ENCODE assay signal across 16 cellular contexts in genomic region chr11:130415719-130416536, GRCh38. TPM values are rescaled to one million over a fixed set of nuclear protein-coding genes. Genes with fewer than 3 reads are reported as not detected.
DNase-seq lines count a peak whose midpoint lies in the region; ATAC-seq and TF ChIP-seq lines count a peak whose summit lies in the region.
"Had no signal": no experiment of that assay in that cellular context is flagged by ENCODE, and none has a peak within 500 bp of the region (broad histone marks: within the 10 kb centered on the region; RNA-seq: fewer than 3 reads in every experiment).

No MANE protein-coding gene starts in this region.

- H3K4me3 ChIP-seq in GM23338 = no peak overlapping the region
- no peak overlapping the region for H3K4me3 ChIP-seq in kidney epithelial cell (ENCODE audit: low read depth, low read length)
- no peak overlapping the region for H3K4me3 ChIP-seq in A673 (ENCODE audit: low read depth, low read length, poor library complexity, severe bottlenecking)

- H3K27me3 ChIP-seq in GM23338 (ENCODE audit: insufficient read depth) (no peaks in the 10 kb centered on the region), kidney epithelial cell (ENCODE audit: control insufficient read depth, insufficient read depth, low read length) (peaks cover 25% of the 10 kb centered on the region), A673 (replicated peaks; ENCODE audit: insufficient read depth, low read depth, low read length, poor library complexity) (peaks cover 26% of the 10 kb centered on the region)

- H4K20me1 ChIP-seq in GM23338 (replicated peaks; ENCODE audit: insufficient read depth) = no peaks in the 10 kb centered on the region

- no peaks in the 10 kb centered on the region for H3K9me3 Mint-ChIP-seq in GM23338

- peaks cover 30% of the 10 kb centered on the region for H3K36me3 Mint-ChIP-seq in GM23338 (ENCODE audit: low read depth)

- no peak overlapping the region for H2AFZ ChIP-seq in GM23338

- CTCF ChIA-PET in A673 (lab: Charles Lee) = no interaction called here

- DNase-seq in GM23338 (ENCODE audit: low spot score) = no peak
- peak; percentile 44 for DNase-seq in HK-2 (ENCODE audit: unreplicated experiment)
- peak; percentile 68 for DNase-seq in kidney epithelial cell (ENCODE audit: low read depth)
- DNase-seq in retina = peak; percentile 28
- no peak for DNase-seq in activated CD8-positive, alpha-beta memory T cell treated with anti-CD3 and anti-CD28 coated beads for 24 hours
- DNase-seq in NCI-H526 treated with DMSO at 0.1 percent for 48 hours (lab: John Stamatoyannopoulos, UW) = no peak
- no peak for DNase-seq in A673 (ENCODE audit: low spot score)
- DNase-seq in anterior cingulate cortex (lab: John Stamatoyannopoulos, UW) = no peak
- DNase-seq: C1 segment of cervical spinal cord, DMS153, HCEC 1CT, KBM-7, NCI-H146, NCI-H446, NCI-H774, SIG-M5 had no signal

- no peaks in the 10 kb centered on the region for H3K9me3 ChIP-seq in A673 (ENCODE audit: low read depth, low read length, poor library complexity, severe bottlenecking)

- H3K9me2 ChIP-seq in GM23338 (ENCODE audit: insufficient read depth) = no peaks in the 10 kb centered on the region; the same call in 1 of the 2 replicates

- H3K4me2 ChIP-seq in GM23338 = no peak overlapping the region

- H3K79me2 ChIP-seq in GM23338 (replicated peaks; ENCODE audit: insufficient read depth) = no peaks in the 10 kb centered on the region

- H3K27me3 Mint-ChIP-seq in GM23338 (ENCODE audit: insufficient read depth, low read depth, poor library complexity) = peaks cover 6% of the 10 kb centered on the region

- TF ChIP-seq CTCF in GM23338 (conservative IDR thresholded peaks at IDR 0.05; ENCODE audit: low read depth in 2 of 2) (peak in 1 of 2 experiments; percentile 17; a peak in 1 of 4 replicates), kidney epithelial cell (IDR thresholded peaks at IDR 0.05; ENCODE audit: insufficient read depth, low read length, poor library complexity, severe bottlenecking) (no peak), A673 (conservative IDR thresholded peaks at IDR 0.05; ENCODE audit: low read depth, low read length) (no peak)

- H3K27ac ChIP-seq in GM23338 (ENCODE audit: low read depth) (no peak overlapping the region), A673 (ENCODE audit: low read depth, low read length, poor library complexity, severe bottlenecking) (no peak overlapping the region)

- POLR2A ChIA-PET in A673 (lab: Charles Lee; ENCODE audit: low non-redundant PET) = no interaction called here

- H3F3A ChIP-seq in GM23338 (replicated peaks; ENCODE audit: low read depth) = no peaks in the 10 kb centered on the region

- H3K4me1 ChIP-seq in GM23338 (ENCODE audit: insufficient read depth) (no peaks in the 10 kb centered on the region), A673 (ENCODE audit: insufficient read depth, low read length, poor library complexity, severe bottlenecking) (no peaks in the 10 kb centered on the region)

- H3K27ac Mint-ChIP-seq in GM23338 = no peak overlapping the region

- no peak overlapping the region for H3K4me3 Mint-ChIP-seq in GM23338

- H3K36me3 ChIP-seq in GM23338 (ENCODE audit: insufficient read depth) = no peaks in the 10 kb centered on the region; the same call in 1 of the 2 replicates
- no peaks in the 10 kb centered on the region for H3K36me3 ChIP-seq in kidney epithelial cell (ENCODE audit: control insufficient read depth, insufficient read depth, low read length)
- no peaks in the 10 kb centered on the region for H3K36me3 ChIP-seq in A673 (ENCODE audit: insufficient read depth, low read length, poor library complexity, severe bottlenecking)

- peaks cover 27% of the 10 kb centered on the region for H3K4me1 Mint-ChIP-seq in GM23338

- intact Hi-C loops in A673 (cut with micrococcal nuclease; ENCODE audit: unreplicated experiment) = no loop called here

- BruUV-seq in A673 (replicated peaks; lab: Mats Ljungman, UMichigan) = no TSS peak

- peak; percentile 50 for ATAC-seq in GM23338

TF ChIP-seq in GM23338, 12 proteins besides CTCF, POLR2A, EP300 and RAD21:
- TF ChIP-seq CREB1 (CRISPR knock-in tag; IDR thresholded peaks at IDR 0.05; ENCODE audit: low read depth) = no peak
- TF ChIP-seq ZNF114 (CRISPR knock-in tag; IDR thresholded peaks at IDR 0.05) = no peak
- TF ChIP-seq STAT1 (IDR thresholded peaks at IDR 0.05; ENCODE audit: unreplicated experiment) = no peak
- TF ChIP-seq ZNF462 (CRISPR knock-in tag; IDR thresholded peaks at IDR 0.05) = no peak
- TF ChIP-seq POLR2AphosphoS5 (IDR thresholded peaks at IDR 0.05; ENCODE audit: low read depth) = peak; percentile 20; the same call in 1 of the 2 replicates

RNA-seq across cellular contexts. Expression of gene ADAMTS8, which starts 12.5 kb away (rescaled TPM):
- total RNA-seq in GM23338 (2014; rRNA removed; shearing (Covaris generic)) = 15.3 and 16.2 TPM in 2 replicates
- polyA plus RNA-seq in GM23338 (2016; fragmentation: Nextera tagmentation; extraction: Ambion mirVana) = 7.5 and 7.7 TPM in 2 replicates
- total RNA-seq in kidney epithelial cell (not detected in 2 replicates), A673 (2021) (0.09 TPM in 1 of 2 replicates, not detected in the other)

RNA-seq across cellular contexts. Expression of gene ADAMTS15, which starts 32.5 kb away (rescaled TPM):
- 5.6 and 7.7 TPM in 2 replicates for total RNA-seq in GM23338 (2014; rRNA removed; shearing (Covaris generic))
- polyA plus RNA-seq in GM23338 (2016; fragmentation: Nextera tagmentation; extraction: Ambion mirVana) = 0.38 and 0.42 TPM in 2 replicates
- total RNA-seq in kidney epithelial cell (3.9 and 4.2 TPM in 2 replicates), A673 (2021) (0.42 and 0.99 TPM in 2 replicates)

Comparison
In these comparisons a context has a peak if more than half of its experiments do, and no peak if none do; other contexts are left out.
1. DNase-seq: peak in HK-2 (single experiment), kidney epithelial cell (single experiment) and retina (single experiment); none in GM23338 (single experiment), activated CD8-positive, alpha-beta memory T cell treated with anti-CD3 and anti-CD28 coated beads for 24 hours (single experiment), NCI-H526 treated with DMSO at 0.1 percent for 48 hours (single experiment), A673 (single experiment) and anterior cingulate cortex (0 of 58).
2. RNA of gene ADAMTS8, which starts 12.5 kb away (total RNA-seq): 15.3 to 16.2 TPM in GM23338; 0.09 TPM in A673 and not detected in kidney epithelial cell; every median in the first group is over 10 times any median in the second.